ENCODE assay signal across 14 cellular contexts in the genomic region with DNA sequence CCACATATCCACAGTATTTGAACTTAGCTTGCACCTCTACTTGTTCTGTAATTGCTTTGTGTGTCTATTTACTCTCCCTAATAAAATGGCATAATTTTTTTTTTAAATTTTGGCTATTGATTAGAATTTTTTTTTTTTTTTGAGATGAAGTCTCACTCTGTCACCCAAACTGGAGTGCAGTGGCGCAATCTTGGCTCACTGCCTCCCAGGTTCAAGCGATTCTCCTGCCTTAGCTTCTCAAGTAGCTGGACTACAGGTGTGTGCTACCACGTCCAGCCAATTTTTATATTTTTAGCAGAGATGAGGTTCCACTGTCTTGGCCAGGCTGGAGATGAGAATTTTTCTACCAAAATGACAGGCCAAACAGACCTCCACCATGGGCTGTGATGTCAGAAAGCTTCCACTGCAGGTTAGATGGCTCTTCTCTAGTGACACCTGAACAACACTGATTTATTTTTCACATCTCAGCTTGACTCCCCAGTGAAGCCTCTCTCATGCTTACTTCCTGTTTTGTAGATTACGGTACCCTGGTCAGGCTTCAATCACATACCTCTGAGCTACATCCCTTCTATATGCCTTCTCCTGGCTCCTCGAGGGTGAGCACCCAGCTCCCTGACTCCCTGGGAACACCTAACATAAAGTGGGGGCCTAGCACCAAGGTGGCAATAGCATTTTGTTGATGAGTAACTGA.
DNase-seq lines count a peak whose midpoint lies in the region; ATAC-seq and TF ChIP-seq lines count a peak whose summit lies in the region.
"Had no signal": no experiment of that assay in that cellular context is flagged by ENCODE, and none has a peak within 500 bp of the region (broad histone marks: within the 10 kb centered on the region; RNA-seq: fewer than 3 reads in every experiment).

No MANE protein-coding gene starts in this region.

- no peaks in the 10 kb centered on the region for H3K36me3 ChIP-seq in OCI-LY7 (ENCODE audit: insufficient read depth, low read length)

- H2AFZ ChIP-seq in OCI-LY7 (ENCODE audit: low read length), result 0 out of 2 replicates have a peak overlapping the region, but pooled peaks have one; percentile 18

- no TSS peak for BruUV-seq in OCI-LY7 (replicated peaks; lab: Mats Ljungman, UMichigan)

- no peaks in the 10 kb centered on the region for H3K9me3 ChIP-seq in OCI-LY7 (ENCODE audit: low read length)

- CTCF ChIA-PET in OCI-LY7 (lab: Charles Lee; ENCODE audit: unreplicated experiment), result interaction anchor here (1.1 to 3.2 kb wide), 4 partner anchors 127 to 146 kb away, joined by 3 to 16 read pairs (median 4); no protein-coding TSS in a partner anchor
- CTCF ChIA-PET in HEK293T (lab: Yijun Ruan, JAX), result interaction anchor here (0.7 to 4.7 kb wide), 12 partner anchors 18 to 424 kb away, joined by 3 to 32 read pairs (median 6); no protein-coding TSS in a partner anchor

- H3K79me2 ChIP-seq in OCI-LY7 (ENCODE audit: insufficient read depth, low read depth, low read length), result no peaks in the 10 kb centered on the region

- POLR2A ChIA-PET in OCI-LY7 (lab: Charles Lee) (interaction anchor here (0.5 to 2.6 kb wide), 22 partner anchors 11 to 1215 kb away, joined by 3 to 17 read pairs (median 4); no protein-coding TSS in a partner anchor), HEK293T (lab: Yijun Ruan, JAX) (no interaction called here)

- peak overlapping the region; percentile 13; the same call in 1 of the 2 replicates for H3K4me2 ChIP-seq in OCI-LY7 (ENCODE audit: low read length)

- H3K4me3 ChIP-seq in GM12865 (ENCODE audit: low read depth, low read length), result no peak overlapping the region
- H3K4me3 ChIP-seq in OCI-LY7 (ENCODE audit: low read depth, low read length, poor library complexity, severe bottlenecking), result no peak overlapping the region
- H3K4me3 ChIP-seq: lung had no signal

- DNase-seq in GM12865 (ENCODE audit: low read depth) (peak; percentile 27), GM20000 (ENCODE audit: low spot score) (peak; percentile 13), OCI-LY7 (ENCODE audit: low spot score) (peak; percentile 51), HEK293T (ENCODE audit: extremely low spot score) (no peak)
- DNase-seq in activated CD4-positive, alpha-beta T cell treated with anti-CD3 and anti-CD28 coated beads for 4 hours, result no peak
- no peak for DNase-seq in activated CD4-positive, alpha-beta T cell treated with anti-CD3 and anti-CD28 coated beads, Interleukin-2, amount 50 U/mL, for 1 hour
- no peak for DNase-seq in stimulated activated CD4-positive, alpha-beta T cell treated with anti-CD3 and anti-CD28 coated beads, Interleukin-2, amount 100 ng/mL, for 48 hours
- DNase-seq: activated CD4-positive, alpha-beta memory T cell treated with anti-CD3 and anti-CD28 coated beads, Interleukin-2, amount 10 ng/mL, durations not matched to agents 7 days and 5 days; CD8-positive, alpha-beta memory T cell; Karpas-422; NCI-H1694 treated with DMSO at 0.1 percent for 48 hours; T1000 had no signal

- H3K4me1 ChIP-seq in OCI-LY7 (ENCODE audit: insufficient read depth, low read length, poor library complexity, severe bottlenecking), result peaks cover 12% of the 10 kb centered on the region

- no peak overlapping the region for H3K27ac ChIP-seq in OCI-LY7 (ENCODE audit: low read depth, low read length, poor library complexity, severe bottlenecking)

- ATAC-seq in HG02885 (IDR thresholded peaks at IDR 0.05; ENCODE audit: poor library complexity, unreplicated experiment), result peak; percentile 67

- no peaks in the 10 kb centered on the region for H3K9me2 ChIP-seq in OCI-LY7 (ENCODE audit: insufficient read depth, low read length)

- intact Hi-C loops in OCI-LY7 (cut with micrococcal nuclease; ENCODE audit: unreplicated experiment), result loop anchor here (5.0 kb wide), 2 partner anchors 100 to 340 kb away; no protein-coding TSS in a partner anchor

- H4K20me1 ChIP-seq in OCI-LY7 (ENCODE audit: insufficient read depth, low read length), result no peaks in the 10 kb centered on the region

- TF ChIP-seq CTCF in GM12865 (IDR thresholded peaks at IDR 0.05; ENCODE audit: insufficient read depth, low read depth, low read length, missing control alignments) (no peak), GM20000 (IDR thresholded peaks at IDR 0.05; ENCODE audit: extremely low read depth, missing control alignments) (no peak), OCI-LY7 (conservative IDR thresholded peaks at IDR 0.05; ENCODE audit: low read length) (no peak)

TF ChIP-seq in HEK293T, 16 proteins besides CTCF, POLR2A, EP300 and RAD21:
- TF ChIP-seq FOXK2 (IDR thresholded peaks at IDR 0.05) (no peak), LEF1 (IDR thresholded peaks at IDR 0.05; ENCODE audit: borderline replicate concordance) (no peak), CTBP1 (IDR thresholded peaks at IDR 0.05; ENCODE audit: borderline replicate concordance) (no peak), BHLHE40 (IDR thresholded peaks at IDR 0.05; ENCODE audit: borderline replicate concordance) (no peak), NFRKB (IDR thresholded peaks at IDR 0.05) (no peak), L3MBTL2 (conservative IDR thresholded peaks at IDR 0.05) (no peak), FOXM1 (IDR thresholded peaks at IDR 0.05; ENCODE audit: borderline replicate concordance) (no peak), ZNF384 (IDR thresholded peaks at IDR 0.05) (no peak), FOXA1 (IDR thresholded peaks at IDR 0.05) (no peak), ARNT (IDR thresholded peaks at IDR 0.05) (no peak), SP1 (IDR thresholded peaks at IDR 0.05) (no peak), ELF4 (IDR thresholded peaks at IDR 0.05) (no peak), SUZ12 (IDR thresholded peaks at IDR 0.05) (no peak), TARDBP (IDR thresholded peaks at IDR 0.05) (no peak), HDGF (IDR thresholded peaks at IDR 0.05; ENCODE audit: borderline replicate concordance) (no peak)
- TF ChIP-seq, protein P1, sequence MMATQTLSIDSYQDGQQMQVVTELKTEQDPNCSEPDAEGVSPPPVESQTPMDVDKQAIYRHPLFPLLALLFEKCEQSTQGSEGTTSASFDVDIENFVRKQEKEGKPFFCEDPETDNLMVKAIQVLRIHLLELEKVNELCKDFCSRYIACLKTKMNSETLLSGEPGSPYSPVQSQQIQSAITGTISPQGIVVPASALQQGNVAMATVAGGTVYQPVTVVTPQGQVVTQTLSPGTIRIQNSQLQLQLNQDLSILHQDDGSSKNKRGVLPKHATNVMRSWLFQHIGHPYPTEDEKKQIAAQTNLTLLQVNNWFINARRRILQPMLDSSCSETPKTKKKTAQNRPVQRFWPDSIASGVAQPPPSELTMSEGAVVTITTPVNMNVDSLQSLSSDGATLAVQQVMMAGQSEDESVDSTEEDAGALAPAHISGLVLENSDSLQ (IDR thresholded peaks at IDR 0.05), result no peak

Comparison
In these comparisons a context has a peak if more than half of its experiments do, and no peak if none do; other contexts are left out.
1. DNase-seq: peak in GM12865 (single experiment), GM20000 (single experiment) and OCI-LY7 (single experiment); none in activated CD4-positive, alpha-beta T cell treated with anti-CD3 and anti-CD28 coated beads for 4 hours (0 of 2), HEK293T (single experiment), activated CD4-positive, alpha-beta T cell treated with anti-CD3 and anti-CD28 coated beads, Interleukin-2, amount 50 U/mL, for 1 hour (single experiment) and stimulated activated CD4-positive, alpha-beta T cell treated with anti-CD3 and anti-CD28 coated beads, Interleukin-2, amount 100 ng/mL, for 48 hours (0 of 2).